In genomic region chr20:53736757-53737403, GRCh38 we compare ENCODE assay signal across 8 cellular contexts.
A peak's percentile ranks its signal among the peaks of the same experiment; 100 is the strongest.
DNase-seq lines count a peak whose midpoint lies in the region; ATAC-seq and TF ChIP-seq lines count a peak whose summit lies in the region.

No MANE protein-coding gene starts in this region.

- no peaks in the 10 kb centered on the region for H3K9me3 ChIP-seq in CD4-positive, CD25-positive, alpha-beta regulatory T cell (ENCODE audit: control insufficient read depth in 2 of 2, low read length in 2 of 2)
- no peaks in the 10 kb centered on the region for H3K9me3 ChIP-seq in OCI-LY7 (ENCODE audit: low read length)
- no peaks in the 10 kb centered on the region for H3K9me3 ChIP-seq in duodenal mucosa (ENCODE audit: control insufficient read depth in 1 of 2, low read length in 2 of 2)
- no peaks in the 10 kb centered on the region for H3K9me3 ChIP-seq in neural cell (ENCODE audit: low read length)

- H3K79me2 ChIP-seq in OCI-LY7 (ENCODE audit: insufficient read depth, low read depth, low read length) (no peaks in the 10 kb centered on the region), neural cell (replicated peaks; ENCODE audit: insufficient read depth, low read length) (no peaks in the 10 kb centered on the region)

- POLR2A ChIA-PET in OCI-LY7 (lab: Charles Lee): interaction anchor here (0.6 to 3.5 kb wide), 12 partner anchors 8 to 361 kb away, joined by 3 to 21 read pairs (median 4); no protein-coding TSS in a partner anchor

- H3K9me3 Mint-ChIP-seq in CD4-positive, CD25-positive, alpha-beta regulatory T cell: no peaks in the 10 kb centered on the region

- no TSS peak for BruUV-seq in OCI-LY7 (replicated peaks; lab: Mats Ljungman, UMichigan)

- no peaks in the 10 kb centered on the region for H3K9me2 ChIP-seq in OCI-LY7 (ENCODE audit: insufficient read depth, low read length)
- no peaks in the 10 kb centered on the region for H3K9me2 ChIP-seq in neural cell (ENCODE audit: insufficient read depth, low read length)

- H3K27me3 Mint-ChIP-seq in CD4-positive, CD25-positive, alpha-beta regulatory T cell: peaks cover 12% of the 10 kb centered on the region

- peak overlapping the region; percentile 64 to 84 (median 82) for H3K27ac Mint-ChIP-seq in CD4-positive, CD25-positive, alpha-beta regulatory T cell

- H2AFZ ChIP-seq in OCI-LY7 (ENCODE audit: low read length) (peak overlapping the region; percentile 96; the same call in 1 of the 2 replicates), neural cell (ENCODE audit: low read depth, low read length) (peak overlapping the region; percentile 38)

- H3F3A ChIP-seq in neural cell (ENCODE audit: insufficient read depth, low read length, poor library complexity, severe bottlenecking): peaks cover 17% of the 10 kb centered on the region

- no peaks in the 10 kb centered on the region for H4K20me1 ChIP-seq in OCI-LY7 (ENCODE audit: insufficient read depth, low read length)
- no peaks in the 10 kb centered on the region for H4K20me1 ChIP-seq in neural cell (ENCODE audit: insufficient read depth)

- TF ChIP-seq CTCF in OCI-LY7 (conservative IDR thresholded peaks at IDR 0.05; ENCODE audit: low read length) (no peak), neural cell (IDR thresholded peaks at IDR 0.05; ENCODE audit: poor library complexity, severe bottlenecking) (no peak)

- no peak for TF ChIP-seq EP300 in neural cell (conservative IDR thresholded peaks at IDR 0.05; ENCODE audit: poor library complexity, severe bottlenecking)

- H3K36me3 ChIP-seq in CD4-positive, CD25-positive, alpha-beta regulatory T cell (ENCODE audit: control insufficient read depth, insufficient read depth, low read length): no peaks in the 10 kb centered on the region
- H3K36me3 ChIP-seq in OCI-LY7 (ENCODE audit: insufficient read depth, low read length): no peaks in the 10 kb centered on the region
- H3K36me3 ChIP-seq in duodenal mucosa (ENCODE audit: control insufficient read depth in 1 of 2, insufficient read depth in 2 of 2, low read length in 2 of 2): no peaks in the 10 kb centered on the region
- H3K36me3 ChIP-seq in neural cell (ENCODE audit: insufficient read depth, low read length): no peaks in the 10 kb centered on the region

- H3K27me3 ChIP-seq in CD4-positive, CD25-positive, alpha-beta regulatory T cell (ENCODE audit: control insufficient read depth, insufficient read depth, low read length): no peaks in the 10 kb centered on the region
- H3K27me3 ChIP-seq in duodenal mucosa (ENCODE audit: control insufficient read depth in 1 of 2, insufficient read depth in 2 of 2, low read length in 2 of 2) (no peaks in the 10 kb centered on the region), neural cell (ENCODE audit: insufficient read depth, low read depth, low read length) (no peaks in the 10 kb centered on the region)

- no peak overlapping the region for H3K27ac ChIP-seq in CD4-positive, CD25-positive, alpha-beta regulatory T cell (ENCODE audit: insufficient read depth, low read length, poor library complexity, severe bottlenecking)
- H3K27ac ChIP-seq in OCI-LY7 (ENCODE audit: low read depth, low read length, poor library complexity, severe bottlenecking) (peak overlapping the region; percentile 19), duodenal mucosa (ENCODE audit: low read depth, low read length) (peak overlapping the region; percentile 0), neural cell (ENCODE audit: low read length) (peak overlapping the region; percentile 84)

- peaks cover 7 to 43% (median 25%) of the 10 kb centered on the region in 4 donors for H3K4me1 Mint-ChIP-seq in CD4-positive, CD25-positive, alpha-beta regulatory T cell

- peak overlapping the region; percentile 79 for H3K4me2 ChIP-seq in OCI-LY7 (ENCODE audit: low read length)
- H3K4me2 ChIP-seq in neural cell (ENCODE audit: low read length): peak overlapping the region; percentile 67

- H3K4me3 Mint-ChIP-seq in CD4-positive, CD25-positive, alpha-beta regulatory T cell: peak overlapping the region in 2 of 4 donors; percentile 23 to 66

- no peak for TF ChIP-seq RAD21 in neural cell (conservative IDR thresholded peaks at IDR 0.05)

- CTCF ChIA-PET in OCI-LY7 (lab: Charles Lee; ENCODE audit: unreplicated experiment): interaction anchor here (1.4 to 1.5 kb wide), 2 partner anchors 12 to 14 kb away, joined by 3 to 4 read pairs; no protein-coding TSS in a partner anchor

- no peak for ATAC-seq in CD4-positive, CD25-positive, alpha-beta regulatory T cell (ENCODE audit: low read depth in 2 of 2)
- ATAC-seq in GM21515 (IDR thresholded peaks at IDR 0.05; ENCODE audit: unreplicated experiment) (peak; percentile 37), GM21723 (IDR thresholded peaks at IDR 0.05; ENCODE audit: unreplicated experiment) (no peak)

- peak in 1 of 3 donors; percentile 15 for DNase-seq in CD4-positive, CD25-positive, alpha-beta regulatory T cell
- DNase-seq in OCI-LY7 (ENCODE audit: low spot score) (peak; percentile 59), activated gamma-delta T cell (lab: John Stamatoyannopoulos, UW) (no peak), COR-L47 (lab: John Stamatoyannopoulos, UW) (no peak)

- peaks cover 8% of the 10 kb centered on the region for H3K4me1 ChIP-seq in CD4-positive, CD25-positive, alpha-beta regulatory T cell (ENCODE audit: control insufficient read depth, insufficient read depth, low read length, poor library complexity, severe bottlenecking)
- peaks cover 64% of the 10 kb centered on the region for H3K4me1 ChIP-seq in OCI-LY7 (ENCODE audit: insufficient read depth, low read length, poor library complexity, severe bottlenecking)
- peaks cover 37 to 53% of the 10 kb centered on the region in 2 donors for H3K4me1 ChIP-seq in duodenal mucosa (ENCODE audit: control insufficient read depth in 1 of 2, insufficient read depth in 2 of 2, low read length in 2 of 2)

- H3K9ac ChIP-seq in duodenal mucosa (ENCODE audit: low read depth in 1 of 2, low read length in 2 of 2) (peak overlapping the region; percentile 61 to 72), neural cell (ENCODE audit: low read length) (peak overlapping the region; percentile 67)

- peak overlapping the region; percentile 7 for H3K4me3 ChIP-seq in CD4-positive, CD25-positive, alpha-beta regulatory T cell (ENCODE audit: low read depth, low read length)
- H3K4me3 ChIP-seq in OCI-LY7 (ENCODE audit: low read depth, low read length, poor library complexity, severe bottlenecking) (peak overlapping the region; percentile 50), duodenal mucosa (ENCODE audit: low read depth in 1 of 2, low read length in 2 of 2) (peak overlapping the region; percentile 53 to 58), neural cell (ENCODE audit: low read length) (peak overlapping the region; percentile 57)

- intact Hi-C loops in OCI-LY7 (cut with micrococcal nuclease; ENCODE audit: unreplicated experiment): loop anchor here (5.0 kb wide), 1 partner anchor 205 kb away; no protein-coding TSS in a partner anchor

- no peaks in the 10 kb centered on the region for H3K36me3 Mint-ChIP-seq in CD4-positive, CD25-positive, alpha-beta regulatory T cell

TF ChIP-seq in neural cell, 6 proteins besides CTCF, POLR2A, EP300 and RAD21:
- TF ChIP-seq SMC3 (conservative IDR thresholded peaks at IDR 0.05; ENCODE audit: poor library complexity) (no peak), REST (IDR thresholded peaks at IDR 0.05; ENCODE audit: borderline replicate concordance) (no peak), POLR2AphosphoS5 (IDR thresholded peaks at IDR 0.05) (no peak), TAF1 (IDR thresholded peaks at IDR 0.05; ENCODE audit: low read depth) (no peak), MXI1 (conservative IDR thresholded peaks at IDR 0.05; ENCODE audit: poor library complexity, severe bottlenecking) (no peak), EZH2 (IDR thresholded peaks at IDR 0.05; ENCODE audit: borderline replicate concordance, insufficient read depth, low read length, poor library complexity, severe bottlenecking) (no peak)

Comparison
In these comparisons a context has a peak if more than half of its experiments do, and no peak if none do; other contexts are left out.
1. H3K4me3 ChIP-seq: peak in every context shown above with its lines; median percentile 57 in neural cell; 56 in duodenal mucosa; 50 in OCI-LY7; 7 in CD4-positive, CD25-positive, alpha-beta regulatory T cell.